14 cellular contexts compared by ENCODE assay signal in genomic region chr9:95570150-95570549, GRCh38. TPM values are rescaled to one million over a fixed set of nuclear protein-coding genes. Genes with fewer than 3 reads are reported as not detected.
DNase-seq lines count a peak whose midpoint lies in the region; ATAC-seq and TF ChIP-seq lines count a peak whose summit lies in the region.
"Had no signal": no experiment of that assay in that cellular context is flagged by ENCODE, and none has a peak within 500 bp of the region (broad histone marks: within the 10 kb centered on the region; RNA-seq: fewer than 3 reads in every experiment).

No MANE protein-coding gene starts in this region.

- intact Hi-C loops in breast epithelium (cut with DNase I; ENCODE audit: low total_unique reads) (no loop called here), MCF 10A (cut with micrococcal nuclease) (no loop called here), upper lobe of right lung (cut with DNase I) (no loop called here)

- H3K4me3 ChIP-seq in breast epithelium, result peak overlapping the region in 2 of 3 donors; percentile 7 to 17
- peak overlapping the region; percentile 36 for H3K4me3 ChIP-seq in upper lobe of right lung

- DNase-seq in breast epithelium (ENCODE audit: low spot score in 2 of 2), result no peak
- DNase-seq in MCF 10A (ENCODE audit: unreplicated experiment), result no peak
- DNase-seq in astrocyte of the hippocampus (ENCODE audit: low read depth, low spot score), result peak; percentile 87
- DNase-seq in lung microvascular endothelial cell (ENCODE audit: low read depth in 2 of 2), result peak; percentile 14 to 40
- DNase-seq in upper lobe of right lung, result no peak
- no peak for DNase-seq in ureter (ENCODE audit: low spot score)
- DNase-seq in CD1c-positive myeloid dendritic cell (ENCODE audit: extremely low spot score), result no peak
- DNase-seq: activated CD4-positive, alpha-beta memory T cell treated with anti-CD3 and anti-CD28 coated beads, Interleukin-2, amount 10 ng/mL, durations not matched to agents 7 days and 5 days; hippocampal formation; NCI-H2227 treated with DMSO at 0.1 percent for 48 hours; stimulated activated CD4-positive, alpha-beta T cell treated with anti-CD3 and anti-CD28 coated beads, Interleukin-4, amount 100 ng/mL, for 1 hour had no signal

- no peaks in the 10 kb centered on the region for H3K36me3 ChIP-seq in breast epithelium
- no peaks in the 10 kb centered on the region for H3K36me3 ChIP-seq in upper lobe of right lung

- no TSS peak for BruUV-seq in MCF 10A (replicated peaks; lab: Mats Ljungman, UMichigan)

- ATAC-seq in upper lobe of right lung (peak; percentile 17), GM18520 (IDR thresholded peaks at IDR 0.05; ENCODE audit: unreplicated experiment) (no peak)

- no peaks in the 10 kb centered on the region for H3K9me3 Mint-ChIP-seq in MCF 10A (ENCODE audit: unreplicated experiment)
- H3K9me3 Mint-ChIP-seq: nephron had no signal

- no peak overlapping the region for H3K27ac ChIP-seq in breast epithelium
- no peak overlapping the region for H3K27ac ChIP-seq in upper lobe of right lung

- H3K4me1 ChIP-seq in breast epithelium, result no peaks in the 10 kb centered on the region
- H3K4me1 ChIP-seq in upper lobe of right lung, result peaks cover 7% of the 10 kb centered on the region

- no peaks in the 10 kb centered on the region for H3K9me3 ChIP-seq in breast epithelium
- H3K9me3 ChIP-seq in upper lobe of right lung, result no peaks in the 10 kb centered on the region

- TF ChIP-seq CTCF in breast epithelium (IDR thresholded peaks at IDR 0.05) (no peak), MCF 10A (IDR thresholded peaks at IDR 0.05; ENCODE audit: unreplicated experiment) (no peak), upper lobe of right lung (IDR thresholded peaks at IDR 0.05) (no peak)

- H3K36me3 Mint-ChIP-seq in MCF 10A (ENCODE audit: insufficient read depth, unreplicated experiment), result no peaks in the 10 kb centered on the region

- no peak overlapping the region for H3K27ac Mint-ChIP-seq in MCF 10A (ENCODE audit: low read depth, unreplicated experiment)
- H3K27ac Mint-ChIP-seq: activated CD4-positive, alpha-beta memory T cell treated with anti-CD3 and anti-CD28 coated beads, Interleukin-2, amount 10 ng/mL, durations not matched to agents 7 days and 5 days; B cell; nephron had no signal

- POLR2A ChIA-PET in MCF 10A (lab: Yijun Ruan, JAX), result interaction anchor here (0.6 kb wide), 1 partner anchor 953 kb away, joined by 3 read pairs; no protein-coding TSS in a partner anchor

- CTCF ChIA-PET in MCF 10A (lab: Yijun Ruan, JAX), result no interaction called here

- no peak overlapping the region for H3K4me3 Mint-ChIP-seq in MCF 10A (ENCODE audit: unreplicated experiment)
- H3K4me3 Mint-ChIP-seq: activated CD4-positive, alpha-beta memory T cell treated with anti-CD3 and anti-CD28 coated beads, Interleukin-2, amount 10 ng/mL, durations not matched to agents 7 days and 5 days; B cell; nephron had no signal

- no peaks in the 10 kb centered on the region for H3K4me1 Mint-ChIP-seq in MCF 10A (ENCODE audit: insufficient read depth, unreplicated experiment)
- H3K4me1 Mint-ChIP-seq: nephron had no signal

- peaks cover 13% of the 10 kb centered on the region for H3K27me3 Mint-ChIP-seq in MCF 10A (ENCODE audit: insufficient read depth, unreplicated experiment)

- TF ChIP-seq POLR2A in breast epithelium (IDR thresholded peaks at IDR 0.05), result no peak

- H3K27me3 ChIP-seq in breast epithelium (peaks cover 0 to 11% of the 10 kb centered on the region in 2 donors), upper lobe of right lung (peaks cover 7% of the 10 kb centered on the region)

RNA-seq across cellular contexts. Expression of gene PTCH1, which starts 53.4 kb away (rescaled TPM):
- total RNA-seq in breast epithelium (1 to 10 TPM; 6.6 to 9.9 (median 6.6) TPM), MCF 10A (2022) (3.6 and 4.7 TPM in 2 replicates), lung microvascular endothelial cell (2.0 and 2.8 TPM in 2 replicates), upper lobe of right lung (25.9 TPM), ureter (81.0 TPM)

Comparison
In these comparisons a context has a peak if more than half of its experiments do, and no peak if none do; other contexts are left out.
1. DNase-seq: peak in astrocyte of the hippocampus (single experiment) and lung microvascular endothelial cell (2 of 2); none in breast epithelium (0 of 2), MCF 10A (single experiment), upper lobe of right lung (single experiment), ureter (single experiment) and CD1c-positive myeloid dendritic cell (single experiment).